Comparison of ENCODE assay signal across 3 cellular contexts in genomic region chr22:20281473-20281872, GRCh38.
A peak's percentile ranks its signal among the peaks of the same experiment; 100 is the strongest.
DNase-seq lines count a peak whose midpoint lies in the region; FAIRE-seq and TF ChIP-seq lines count a peak whose summit lies in the region.
"Not testable (repeated sequence)": the region's sequence is repeated elsewhere in the genome, so short reads cannot be mapped to it uniquely, and the experiment has no call there.

No MANE protein-coding gene starts in this region.

- DNase-seq in urothelium cell line (ENCODE audit: low spot score) = not testable (repeated sequence)

- not testable (repeated sequence) for H3K4me3 ChIP-seq in BLaER1; HEK293 (ENCODE audit: low read depth, low read length)

- FAIRE-seq in urothelium cell line (lab: Jason Lieb, UNC) = peak; percentile 52

- not testable (repeated sequence) for H3K36me3 ChIP-seq in BLaER1; HEK293 (ENCODE audit: control insufficient read depth in 2 of 2, insufficient read depth in 1 of 2, low read length in 2 of 2)

- not testable (repeated sequence) for H3K9ac ChIP-seq in BLaER1

- CTCF ChIA-PET in HEK293 (lab: Yijun Ruan, JAX) = interaction anchor here (0.7 kb wide), 1 partner anchor 125 kb away, joined by 3 read pairs; no protein-coding TSS in a partner anchor

- not testable (repeated sequence) for H4K20me1 ChIP-seq in BLaER1

- H3K4me1 ChIP-seq in BLaER1 = peaks cover 82% of the 10 kb centered on the region
- not testable (repeated sequence) for H3K4me1 ChIP-seq in HEK293 (ENCODE audit: control insufficient read depth, insufficient read depth, low read length)

- POLR2A ChIA-PET in HEK293 (lab: Yijun Ruan, JAX) = not testable (repeated sequence)

- H3K4me2 ChIP-seq in BLaER1 = peak overlapping the region; percentile 84; the same call in 1 of the 2 replicates

- not testable (repeated sequence) for H3K27me3 ChIP-seq in BLaER1

- H3K27ac ChIP-seq in BLaER1 = 0 out of 2 replicates have a peak overlapping the region, but pooled peaks have one; percentile 9
- not testable (repeated sequence) for H3K27ac ChIP-seq in HEK293 (ENCODE audit: extremely low read depth, low read depth, low read length)

- not testable (repeated sequence) for H3K9me3 ChIP-seq in BLaER1; HEK293 (ENCODE audit: control insufficient read depth, insufficient read depth, low read depth, low read length)

- not testable (repeated sequence) for TF ChIP-seq CTCF in HEK293 (tag by site-specific recombination; IDR thresholded peaks at IDR 0.05)

TF ChIP-seq in HEK293, 187 proteins besides CTCF, POLR2A, EP300 and RAD21:
- peak; percentile 55 for TF ChIP-seq GLIS1 (tag by site-specific recombination; IDR thresholded peaks at IDR 0.05)
